Comparison of ENCODE assay signal across 28 cellular contexts in genomic region chr20:36002855-36003254, GRCh38.
"Had no signal": no experiment of that assay in that cellular context is flagged by ENCODE, and none has a peak within 500 bp of the region (broad histone marks: within the 10 kb centered on the region; RNA-seq: fewer than 3 reads in every experiment).

No MANE protein-coding gene starts in this region.

- H3K27ac Mint-ChIP-seq: natural killer cell; nephron; neural progenitor cell; progenitor cell of endocrine pancreas; stimulated activated effector memory CD8-positive, alpha-beta T cell treated with anti-CD3 and anti-CD28 coated beads, Interleukin-12 subunit alpha, Interleukin-12 subunit beta, amount 100 ng/mL, for 72 hours; stimulated activated naive B cell treated with anti-CD40 and anti-IgM and Interleukin-4, amounts not matched to agents 10 μg/mL and 1 μg/mL and 100 μg/mL, for 72 hours; stimulated activated naive CD8-positive, alpha-beta T cell treated with anti-CD3 and anti-CD28 coated beads, Interleukin-15, Interleukin-2, amounts not matched to agents 100 ng/mL and 50 ng/mL, for 24 hours; type B pancreatic cell had no signal

- H3K4me1 Mint-ChIP-seq: natural killer cell; nephron; neural progenitor cell; stimulated activated effector memory CD8-positive, alpha-beta T cell treated with anti-CD3 and anti-CD28 coated beads, Interleukin-12 subunit alpha, Interleukin-12 subunit beta, amount 100 ng/mL, for 72 hours; stimulated activated naive B cell treated with anti-CD40 and anti-IgM and Interleukin-4, amounts not matched to agents 10 μg/mL and 1 μg/mL and 100 μg/mL, for 72 hours had no signal

- H3K27me3 ChIP-seq: neural progenitor cell, ovary, right lobe of liver, sigmoid colon, stomach, tibial artery, transverse colon, upper lobe of right lung, uterus had no signal

- H3K79me2 ChIP-seq: parathyroid adenoma had no signal

- H3K4me1 ChIP-seq: neural progenitor cell, parathyroid adenoma, psoas muscle, right lobe of liver, sigmoid colon, stomach, tibial artery, transverse colon, upper lobe of right lung, uterus had no signal

- H3K36me3 Mint-ChIP-seq: stimulated activated effector memory CD8-positive, alpha-beta T cell treated with anti-CD3 and anti-CD28 coated beads, Interleukin-12 subunit alpha, Interleukin-12 subunit beta, amount 100 ng/mL, for 72 hours had no signal

- H3K4me3 ChIP-seq: neural progenitor cell, ovary, psoas muscle, right lobe of liver, sigmoid colon, stomach, thoracic aorta, tibial artery, transverse colon, upper lobe of right lung, uterus had no signal

- H3K4me2 ChIP-seq: neural progenitor cell had no signal

- DNase-seq: natural killer cell; occipital lobe; ovary; posterior cingulate gyrus; psoas muscle; right cardiac atrium; right lobe of liver; sigmoid colon; small intestine; stimulated activated CD4-positive, alpha-beta T cell treated with anti-CD3 and anti-CD28 coated beads, Interleukin-15, amount 100 ng/mL, for 24 hours; stimulated activated CD4-positive, alpha-beta T cell treated with anti-CD3 and anti-CD28 coated beads, Interleukin-2, amount 100 ng/mL, for 24 hours; stimulated activated CD4-positive, alpha-beta T cell treated with anti-CD3 and anti-CD28 coated beads, Interleukin-2, amount 100 ng/mL, for 48 hours; stimulated activated CD4-positive, alpha-beta T cell treated with anti-CD3 and anti-CD28 coated beads, Interleukin-4, amount 100 ng/mL, for 24 hours; stimulated activated naive B cell treated with anti-CD40 and anti-IgM and Interleukin-4, amounts not matched to agents 10 μg/mL and 1 μg/mL and 100 μg/mL, for 72 hours; stimulated activated naive CD4-positive, alpha-beta T cell treated with Interleukin-2 at 50 U/mL for 16 hours; stomach; tibial artery; transverse colon; upper lobe of right lung; uterus had no signal

- H3K9ac ChIP-seq: neural progenitor cell, parathyroid adenoma had no signal

- H3K9me3 ChIP-seq: ovary, psoas muscle, right lobe of liver, transverse colon, upper lobe of right lung, uterus had no signal

- ATAC-seq: natural killer cell; psoas muscle; right cardiac atrium; right lobe of liver; stimulated activated effector memory CD8-positive, alpha-beta T cell treated with anti-CD3 and anti-CD28 coated beads, Interleukin-12 subunit alpha, Interleukin-12 subunit beta, amount 100 ng/mL, for 72 hours; stimulated activated naive B cell treated with anti-CD40 and anti-IgM and Interleukin-4, amounts not matched to agents 10 μg/mL and 1 μg/mL and 100 μg/mL, for 72 hours; upper lobe of right lung had no signal

- H3K27ac ChIP-seq: neural progenitor cell, ovary, parathyroid adenoma, psoas muscle, right lobe of liver, sigmoid colon, stomach, thoracic aorta, tibial artery, transverse colon, upper lobe of right lung, uterus had no signal

- H3K4me3 Mint-ChIP-seq: natural killer cell; nephron; neural progenitor cell; stimulated activated effector memory CD8-positive, alpha-beta T cell treated with anti-CD3 and anti-CD28 coated beads, Interleukin-12 subunit alpha, Interleukin-12 subunit beta, amount 100 ng/mL, for 72 hours; stimulated activated naive B cell treated with anti-CD40 and anti-IgM and Interleukin-4, amounts not matched to agents 10 μg/mL and 1 μg/mL and 100 μg/mL, for 72 hours; stimulated activated naive CD8-positive, alpha-beta T cell treated with anti-CD3 and anti-CD28 coated beads, Interleukin-15, Interleukin-2, amounts not matched to agents 100 ng/mL and 50 ng/mL, for 24 hours; type B pancreatic cell had no signal

- H3K27me3 Mint-ChIP-seq: progenitor cell of endocrine pancreas, type B pancreatic cell had no signal

- H2AFZ ChIP-seq: neural progenitor cell, parathyroid adenoma had no signal

- H3K36me3 ChIP-seq: neural progenitor cell, ovary, right lobe of liver, sigmoid colon, stomach, thoracic aorta, tibial artery, transverse colon, upper lobe of right lung, uterus had no signal
